1 cellular context compared by ENCODE assay signal in genomic region chr10:67785098-67785497, GRCh38.
TF ChIP-seq lines count a peak whose summit lies in the region.

No MANE protein-coding gene starts in this region.

TF ChIP-seq in SK-N-SH treated with all-trans-retinoic acid at 6 μM for 48 hours, 23 proteins besides CTCF, POLR2A, EP300 and RAD21 (continued from another document):
- TF ChIP-seq PATZ1 (CRISPR knock-in tag; IDR thresholded peaks at IDR 0.05; ENCODE audit: borderline replicate concordance) (no peak), ZNF565 (CRISPR knock-in tag; conservative IDR thresholded peaks at IDR 0.05; ENCODE audit: low read depth) (no peak), CSRNP3 (CRISPR knock-in tag; IDR thresholded peaks at IDR 0.05) (no peak), ZFP3 (CRISPR knock-in tag; IDR thresholded peaks at IDR 0.05) (no peak), PPARA (CRISPR knock-in tag; IDR thresholded peaks at IDR 0.05; ENCODE audit: borderline replicate concordance) (no peak), ISL1 (CRISPR knock-in tag; IDR thresholded peaks at IDR 0.05) (no peak), CSDC2 (CRISPR knock-in tag; IDR thresholded peaks at IDR 0.05) (no peak)
